Comparison of ENCODE assay signal across 20 cellular contexts in the genomic region with DNA sequence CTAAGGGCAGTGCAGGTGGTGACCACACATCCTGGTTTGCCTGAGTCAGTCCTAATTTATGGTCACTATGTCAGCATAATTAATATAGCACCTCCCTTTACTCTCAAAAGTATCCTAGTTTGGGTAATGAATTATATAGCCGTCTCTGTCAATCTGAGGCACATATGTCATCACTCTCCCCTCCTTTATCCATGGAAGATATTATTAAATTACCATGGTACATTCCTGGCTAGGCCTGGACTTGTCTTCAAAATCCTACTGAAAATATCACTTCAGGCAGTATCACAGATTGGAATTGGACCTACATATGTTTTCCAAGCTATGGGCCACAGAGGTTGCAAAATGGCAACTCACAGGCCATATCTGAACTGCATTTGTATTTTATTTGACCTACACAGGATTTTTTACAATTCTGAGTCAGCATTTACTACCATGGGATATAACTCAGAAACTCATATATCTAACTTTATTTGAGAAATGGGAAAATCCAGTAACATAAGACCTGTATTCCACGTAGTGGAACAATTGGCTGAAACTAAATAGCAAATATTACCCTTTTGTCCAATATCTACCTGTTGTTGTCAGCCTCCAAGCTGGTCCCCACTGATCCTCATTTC.
"Had no signal": no experiment of that assay in that cellular context is flagged by ENCODE, and none has a peak within 500 bp of the region (broad histone marks: within the 10 kb centered on the region; RNA-seq: fewer than 3 reads in every experiment).

No MANE protein-coding gene starts in this region.

- H3K36me3 ChIP-seq: heart right ventricle, left lung, sigmoid colon, tibial nerve, upper lobe of right lung, vagina had no signal

- H3K9me3 ChIP-seq: testis, upper lobe of right lung, vagina had no signal

- H3K27ac Mint-ChIP-seq: dendritic cell treated with granulocyte-macrophage colony-stimulating factor and Interleukin-4, amounts not matched to agents 40 ng/mL and 50 ng/mL, for 4 days; naive thymus-derived CD4-positive, alpha-beta T cell; stimulated activated naive B cell treated with anti-CD40 and anti-IgM and Interleukin-4, amounts not matched to agents 10 μg/mL and 1 μg/mL and 100 μg/mL, for 72 hours; stimulated activated naive CD8-positive, alpha-beta T cell treated with anti-CD3 and anti-CD28 coated beads, Interleukin-15, amount 100 ng/mL, for 72 hours had no signal

- H3K27ac ChIP-seq: heart right ventricle, left lung, skin epidermis, testis, tibial nerve, upper lobe of right lung, vagina had no signal

- H3K4me1 ChIP-seq: heart right ventricle, left lung, testis, upper lobe of right lung, vagina had no signal

- H3K4me1 Mint-ChIP-seq: stimulated activated naive B cell treated with anti-CD40 and anti-IgM and Interleukin-4, amounts not matched to agents 10 μg/mL and 1 μg/mL and 100 μg/mL, for 72 hours; stimulated activated naive CD8-positive, alpha-beta T cell treated with anti-CD3 and anti-CD28 coated beads, Interleukin-15, amount 100 ng/mL, for 72 hours had no signal

- DNase-seq: erythroblast; heart right ventricle; hypothalamus; left lung; mesendoderm; naive thymus-derived CD4-positive, alpha-beta T cell; posterior cingulate gyrus; sigmoid colon; stimulated activated CD4-positive, alpha-beta T cell treated with anti-CD3 and anti-CD28 coated beads, Interleukin-2, amount 100 ng/mL, for 24 hours; stimulated activated CD4-positive, alpha-beta T cell treated with anti-CD3 and anti-CD28 coated beads, Interleukin-4, amount 100 ng/mL, for 4 hours; stimulated activated naive B cell treated with anti-CD40 and anti-IgM and Interleukin-4, amounts not matched to agents 10 μg/mL and 1 μg/mL and 100 μg/mL, for 72 hours; stimulated activated naive CD8-positive, alpha-beta T cell treated with anti-CD3 and anti-CD28 coated beads, Interleukin-15, amount 100 ng/mL, for 72 hours; testis; upper lobe of right lung had no signal

- H3K4me3 ChIP-seq: heart right ventricle, left lung, lung, sigmoid colon, skin epidermis, testis, tibial nerve, upper lobe of right lung, vagina had no signal

- H3K27me3 Mint-ChIP-seq: dendritic cell treated with granulocyte-macrophage colony-stimulating factor and Interleukin-4, amounts not matched to agents 40 ng/mL and 50 ng/mL, for 4 days; naive thymus-derived CD4-positive, alpha-beta T cell; stimulated activated naive B cell treated with anti-CD40 and anti-IgM and Interleukin-4, amounts not matched to agents 10 μg/mL and 1 μg/mL and 100 μg/mL, for 72 hours; stimulated activated naive CD8-positive, alpha-beta T cell treated with anti-CD3 and anti-CD28 coated beads, Interleukin-15, amount 100 ng/mL, for 72 hours had no signal

- H3K4me3 Mint-ChIP-seq: dendritic cell treated with granulocyte-macrophage colony-stimulating factor and Interleukin-4, amounts not matched to agents 40 ng/mL and 50 ng/mL, for 4 days; naive thymus-derived CD4-positive, alpha-beta T cell; neural crest cell; stimulated activated naive B cell treated with anti-CD40 and anti-IgM and Interleukin-4, amounts not matched to agents 10 μg/mL and 1 μg/mL and 100 μg/mL, for 72 hours; stimulated activated naive CD8-positive, alpha-beta T cell treated with anti-CD3 and anti-CD28 coated beads, Interleukin-15, amount 100 ng/mL, for 72 hours had no signal

- ATAC-seq: heart right ventricle; left lung; naive thymus-derived CD4-positive, alpha-beta T cell; stimulated activated naive B cell treated with anti-CD40 and anti-IgM and Interleukin-4, amounts not matched to agents 10 μg/mL and 1 μg/mL and 100 μg/mL, for 72 hours; stimulated activated naive CD8-positive, alpha-beta T cell treated with anti-CD3 and anti-CD28 coated beads, Interleukin-15, amount 100 ng/mL, for 72 hours; upper lobe of right lung had no signal

- H3K27me3 ChIP-seq: heart right ventricle, left lung, sigmoid colon, testis, tibial nerve, upper lobe of right lung, vagina had no signal
